ENCODE assay signal across 31 cellular contexts in the genomic region with DNA sequence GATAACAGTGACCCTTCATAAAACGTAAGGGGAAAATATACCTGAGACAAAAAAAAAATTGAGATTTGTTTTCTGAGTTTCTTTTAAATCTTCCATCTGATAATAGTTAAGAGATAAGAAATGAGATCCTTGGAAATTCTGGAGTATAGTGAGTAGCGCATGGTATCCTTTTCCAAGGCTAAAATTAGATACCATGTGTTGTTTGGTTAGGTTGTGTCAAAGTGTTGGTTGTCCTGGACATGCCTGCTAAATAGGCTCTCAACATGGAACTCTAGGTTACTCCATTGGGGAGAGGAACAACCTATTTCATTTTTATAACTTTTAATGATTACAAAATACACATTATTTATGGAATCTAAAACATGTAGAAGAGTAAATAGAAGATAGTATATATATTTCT. TPM values are rescaled to one million over a fixed set of nuclear protein-coding genes. Genes with fewer than 3 reads are reported as not detected.
"Had no signal": no experiment of that assay in that cellular context is flagged by ENCODE, and none has a peak within 500 bp of the region (broad histone marks: within the 10 kb centered on the region; RNA-seq: fewer than 3 reads in every experiment).

No MANE protein-coding gene starts in this region.

- H3K4me1 ChIP-seq: SJCRH30 had no signal

- H3K4me3 Mint-ChIP-seq: activated CD4-positive, alpha-beta T cell treated with anti-CD3 and anti-CD28 coated beads, Interleukin-2, amount 10 ng/mL, durations not matched to agents 24 days and 14 days; activated CD8-positive, alpha-beta T cell treated with anti-CD3 and anti-CD28 coated beads for 36 hours; activated naive CD4-positive, alpha-beta T cell treated with anti-CD3 and anti-CD28 coated beads, Interleukin-2, amount 10 ng/mL, durations not matched to agents 7 days and 5 days; activated naive CD8-positive, alpha-beta T cell; activated naive CD8-positive, alpha-beta T cell treated with anti-CD3 and anti-CD28 coated beads, Interleukin-2, amount 50 U/mL, for 24 hours; brain; T-helper 1 cell treated with Interleukin-12 subunit alpha and Interleukin-12 subunit beta and Interleukin-4 antibody, amounts not matched to agents 30 μg/mL and 1 μg/mL, for 36 hours; T-helper 2 cell treated with Interferon-gamma antibody and Interleukin-4, amounts not matched to agents 5 μg/mL and 100 μg/mL, for 36 hours had no signal

- H3K9me3 ChIP-seq: SJCRH30 had no signal

- H3K27me3 ChIP-seq: SJCRH30 had no signal

- H3K27ac Mint-ChIP-seq: activated CD4-positive, alpha-beta T cell treated with anti-CD3 and anti-CD28 coated beads, Interleukin-2, amount 10 ng/mL, durations not matched to agents 24 days and 14 days; activated CD8-positive, alpha-beta T cell treated with anti-CD3 and anti-CD28 coated beads for 36 hours; activated naive CD4-positive, alpha-beta T cell treated with anti-CD3 and anti-CD28 coated beads, Interleukin-2, amount 10 ng/mL, durations not matched to agents 7 days and 5 days; activated naive CD8-positive, alpha-beta T cell; activated naive CD8-positive, alpha-beta T cell treated with anti-CD3 and anti-CD28 coated beads, Interleukin-2, amount 50 U/mL, for 24 hours; activated T-helper 2 cell treated with anti-CD3 and anti-CD28 coated beads, Interferon-gamma antibody, Interleukin-2, Interleukin-4, amounts not matched to agents 10 μg/mL and 5 μg/mL and 100 μg/mL, durations not matched to agents 14 hours and 24 hours and 36 hours; brain; T-helper 1 cell treated with Interleukin-12 subunit alpha and Interleukin-12 subunit beta and Interleukin-4 antibody, amounts not matched to agents 30 μg/mL and 1 μg/mL, for 36 hours; T-helper 2 cell treated with Interferon-gamma antibody and Interleukin-4, amounts not matched to agents 5 μg/mL and 100 μg/mL, for 36 hours had no signal

- H3K36me3 ChIP-seq: SJCRH30 had no signal

- H3K36me3 Mint-ChIP-seq: activated naive CD4-positive, alpha-beta T cell treated with anti-CD3 and anti-CD28 coated beads, Interleukin-2, amount 10 ng/mL, durations not matched to agents 7 days and 5 days; activated naive CD8-positive, alpha-beta T cell; brain had no signal

- H3K4me3 ChIP-seq: K562, SJCRH30, SK-N-MC had no signal

- DNase-seq: activated CD4-positive, alpha-beta T cell treated with anti-CD3 and anti-CD28 coated beads, Interleukin-2, amount 10 ng/mL, durations not matched to agents 24 days and 14 days; activated CD4-positive, alpha-beta T cell treated with anti-CD3 and anti-CD28 coated beads, Interleukin-2, amount 50 U/mL, for 4 hours; activated CD8-positive, alpha-beta T cell treated with anti-CD3 and anti-CD28 coated beads for 36 hours; activated gamma-delta T cell treated with Interleukin-2 at 50 U/mL for 16 hours; activated naive CD4-positive, alpha-beta T cell treated with anti-CD3 and anti-CD28 coated beads, Interleukin-2, amount 10 ng/mL, durations not matched to agents 7 days and 5 days; activated naive CD8-positive, alpha-beta T cell treated with anti-CD3 and anti-CD28 coated beads, Interleukin-2, amount 50 U/mL, for 24 hours; activated T-cell treated with anti-CD3 and anti-CD28 coated beads, Interleukin-2, amount 50 U/mL, for 1 hour; anterior cingulate cortex; caudate nucleus; NCI-H1048; NCI-H1105 treated with DMSO at 0.1 percent for 48 hours; NCI-H1436; NCI-H1694; NCI-H1930; NCI-H2081 treated with DMSO at 0.1 percent for 48 hours; NCI-H226; NCI-H524 treated with DMSO at 0.1 percent for 48 hours; SHP77; SJCRH30 had no signal

- H3K4me1 Mint-ChIP-seq: activated CD4-positive, alpha-beta T cell treated with anti-CD3 and anti-CD28 coated beads, Interleukin-2, amount 10 ng/mL, durations not matched to agents 24 days and 14 days; activated naive CD4-positive, alpha-beta T cell treated with anti-CD3 and anti-CD28 coated beads, Interleukin-2, amount 10 ng/mL, durations not matched to agents 7 days and 5 days; activated naive CD8-positive, alpha-beta T cell treated with anti-CD3 and anti-CD28 coated beads, Interleukin-2, amount 50 U/mL, for 24 hours had no signal

- ATAC-seq: activated CD8-positive, alpha-beta T cell treated with anti-CD3 and anti-CD28 coated beads for 36 hours; activated naive CD8-positive, alpha-beta T cell treated with anti-CD3 and anti-CD28 coated beads, Interleukin-2, amount 50 U/mL, for 24 hours; K562; Panc1 had no signal

- H3K27ac ChIP-seq: SJCRH30, SK-N-MC had no signal

- H3K9me3 Mint-ChIP-seq: activated CD4-positive, alpha-beta T cell treated with anti-CD3 and anti-CD28 coated beads, Interleukin-2, amount 10 ng/mL, durations not matched to agents 24 days and 14 days; activated CD8-positive, alpha-beta T cell treated with anti-CD3 and anti-CD28 coated beads for 36 hours; activated naive CD4-positive, alpha-beta T cell treated with anti-CD3 and anti-CD28 coated beads, Interleukin-2, amount 10 ng/mL, durations not matched to agents 7 days and 5 days; activated naive CD8-positive, alpha-beta T cell treated with anti-CD3 and anti-CD28 coated beads, Interleukin-2, amount 50 U/mL, for 24 hours; activated T-helper 2 cell treated with anti-CD3 and anti-CD28 coated beads, Interferon-gamma antibody, Interleukin-2, Interleukin-4, amounts not matched to agents 10 μg/mL and 5 μg/mL and 100 μg/mL, durations not matched to agents 14 hours and 24 hours and 36 hours; brain; T-helper 1 cell treated with Interleukin-12 subunit alpha and Interleukin-12 subunit beta and Interleukin-4 antibody, amounts not matched to agents 30 μg/mL and 1 μg/mL, for 36 hours; T-helper 2 cell treated with Interferon-gamma antibody and Interleukin-4, amounts not matched to agents 5 μg/mL and 100 μg/mL, for 36 hours had no signal

RNA-seq across cellular contexts. Expression of a gene that starts 57.7 kb away (rescaled TPM):
- total RNA-seq: activated CD4-positive, alpha-beta T cell treated with anti-CD3 and anti-CD28 coated beads, Interleukin-2, amount 10 ng/mL, durations not matched to agents 24 days and 14 days; activated CD8-positive, alpha-beta memory T cell treated with anti-CD3 and anti-CD28 coated beads for 36 hours; activated CD8-positive, alpha-beta T cell treated with anti-CD3 and anti-CD28 coated beads for 36 hours; activated T-helper 2 cell treated with anti-CD3 and anti-CD28 coated beads, Interferon-gamma antibody, Interleukin-2, Interleukin-4, amounts not matched to agents 10 μg/mL and 5 μg/mL and 100 μg/mL, durations not matched to agents 14 hours and 24 hours and 36 hours; bronchial epithelial cell; K562; M059J; NCI-H460; SJCRH30 had no signal
- polyA plus RNA-seq: K562 had no signal
